Comparison of ENCODE assay signal across 20 cellular contexts in genomic region chr3:66748175-66748876, GRCh38.
DNase-seq lines count a peak whose midpoint lies in the region; ATAC-seq and TF ChIP-seq lines count a peak whose summit lies in the region.
"Had no signal": no experiment of that assay in that cellular context is flagged by ENCODE, and none has a peak within 500 bp of the region (broad histone marks: within the 10 kb centered on the region; RNA-seq: fewer than 3 reads in every experiment).

No MANE protein-coding gene starts in this region.

- no peak overlapping the region for H3K27ac ChIP-seq in hepatocyte
- H3K27ac ChIP-seq: 22Rv1, HL-60 had no signal

- no peak overlapping the region for H3K4me3 ChIP-seq in adipocyte (ENCODE audit: low read length)
- H3K4me3 ChIP-seq in hepatocyte = no peak overlapping the region
- H3K4me3 ChIP-seq: GM12878, HAP-1 had no signal

- no peak overlapping the region for H3K4me2 ChIP-seq in hepatocyte

- no peaks in the 10 kb centered on the region for H4K20me1 ChIP-seq in hepatocyte (ENCODE audit: insufficient read depth, poor library complexity, severe bottlenecking)

- H3K9me2 ChIP-seq in hepatocyte (replicated peaks; ENCODE audit: insufficient read depth) = no peaks in the 10 kb centered on the region

- H3K9me3 ChIP-seq in adipocyte (ENCODE audit: control insufficient read depth, low read length) (no peaks in the 10 kb centered on the region), hepatocyte (ENCODE audit: low read depth) (no peaks in the 10 kb centered on the region)
- H3K9me3 ChIP-seq: HAP-1 had no signal

- H3K27me3 Mint-ChIP-seq in type B pancreatic cell = peaks cover 15% of the 10 kb centered on the region

- H3K4me1 ChIP-seq in adipocyte (ENCODE audit: control insufficient read depth, insufficient read depth, low read length) = peaks cover 18% of the 10 kb centered on the region
- H3K4me1 ChIP-seq in hepatocyte (ENCODE audit: insufficient read depth) = peaks cover 12% of the 10 kb centered on the region
- H3K4me1 ChIP-seq: HAP-1 had no signal

- WGBS in hepatocyte (ENCODE audit: low lambda C conversion rate, missing lambda C conversion rate) = 49% methylated on average over 2 of the region's 2 CpGs

- H3K4me1 Mint-ChIP-seq in type B pancreatic cell (ENCODE audit: unreplicated experiment) = peaks cover 5% of the 10 kb centered on the region

- no peaks in the 10 kb centered on the region for H3K9me3 Mint-ChIP-seq in type B pancreatic cell

- H3K36me3 Mint-ChIP-seq in type B pancreatic cell = no peaks in the 10 kb centered on the region

- H3K27ac Mint-ChIP-seq in type B pancreatic cell = no peak overlapping the region

- no peak for ATAC-seq in HG03045 (IDR thresholded peaks at IDR 0.05; ENCODE audit: unreplicated experiment)
- ATAC-seq: GM12878 had no signal

- H3K79me2 ChIP-seq in hepatocyte = no peaks in the 10 kb centered on the region

- TF ChIP-seq CTCF in hepatocyte (IDR thresholded peaks at IDR 0.05; ENCODE audit: poor library complexity) = peak; percentile 16
- peak; percentile 28 for TF ChIP-seq CTCF in type B pancreatic cell (conservative IDR thresholded peaks at IDR 0.05)

- DNase-seq in DMS 273 (lab: John Stamatoyannopoulos, UW; ENCODE audit: unreplicated experiment) = peak; percentile 2
- DNase-seq in DMS 273 treated with DMSO at 0.1 percent for 48 hours (lab: John Stamatoyannopoulos, UW) = no peak
- peak; percentile 59 for DNase-seq in adipocyte (ENCODE audit: low read depth)
- no peak for DNase-seq in hepatocyte (ENCODE audit: low spot score)
- no peak for DNase-seq in type B pancreatic cell (ENCODE audit: extremely low spot score, unreplicated experiment)
- DNase-seq in NCI-H82 treated with DMSO at 0.1 percent for 48 hours (lab: John Stamatoyannopoulos, UW; ENCODE audit: unreplicated experiment) = no peak
- no peak for DNase-seq in HuH-7.5 (ENCODE audit: low spot score)
- DNase-seq: C1 segment of cervical spinal cord, DMS53, KBM-7, NCI-H1105, NCI-H1694 treated with DMSO at 0.1 percent for 48 hours, NCI-H2171, NCI-H446 treated with DMSO at 0.1 percent for 48 hours, NCI-H748 treated with DMSO at 0.1 percent for 48 hours had no signal

- no peak overlapping the region for H2AFZ ChIP-seq in hepatocyte

- H3K36me3 ChIP-seq in adipocyte (ENCODE audit: control insufficient read depth, insufficient read depth, low read length, severe bottlenecking) (no peaks in the 10 kb centered on the region), hepatocyte (replicated peaks; ENCODE audit: insufficient read depth, low read depth) (no peaks in the 10 kb centered on the region)
- H3K36me3 ChIP-seq: HAP-1 had no signal

- no peaks in the 10 kb centered on the region for H3K27me3 ChIP-seq in adipocyte (replicated peaks; ENCODE audit: control insufficient read depth, insufficient read depth, low read length)
- no peaks in the 10 kb centered on the region for H3K27me3 ChIP-seq in hepatocyte

- no peak overlapping the region for H3K4me3 Mint-ChIP-seq in type B pancreatic cell

- H3K9ac ChIP-seq in adipocyte (ENCODE audit: low read length) = no peak overlapping the region

Comparison
In these comparisons a context has a peak if more than half of its experiments do, and no peak if none do; other contexts are left out.
1. DNase-seq: peak in DMS 273 (single experiment) and adipocyte (single experiment); none in DMS 273 treated with DMSO at 0.1 percent for 48 hours (single experiment), hepatocyte (single experiment), type B pancreatic cell (single experiment), NCI-H82 treated with DMSO at 0.1 percent for 48 hours (single experiment) and HuH-7.5 (single experiment).